Comparison of ENCODE assay signal across 8 cellular contexts in the genomic region with DNA sequence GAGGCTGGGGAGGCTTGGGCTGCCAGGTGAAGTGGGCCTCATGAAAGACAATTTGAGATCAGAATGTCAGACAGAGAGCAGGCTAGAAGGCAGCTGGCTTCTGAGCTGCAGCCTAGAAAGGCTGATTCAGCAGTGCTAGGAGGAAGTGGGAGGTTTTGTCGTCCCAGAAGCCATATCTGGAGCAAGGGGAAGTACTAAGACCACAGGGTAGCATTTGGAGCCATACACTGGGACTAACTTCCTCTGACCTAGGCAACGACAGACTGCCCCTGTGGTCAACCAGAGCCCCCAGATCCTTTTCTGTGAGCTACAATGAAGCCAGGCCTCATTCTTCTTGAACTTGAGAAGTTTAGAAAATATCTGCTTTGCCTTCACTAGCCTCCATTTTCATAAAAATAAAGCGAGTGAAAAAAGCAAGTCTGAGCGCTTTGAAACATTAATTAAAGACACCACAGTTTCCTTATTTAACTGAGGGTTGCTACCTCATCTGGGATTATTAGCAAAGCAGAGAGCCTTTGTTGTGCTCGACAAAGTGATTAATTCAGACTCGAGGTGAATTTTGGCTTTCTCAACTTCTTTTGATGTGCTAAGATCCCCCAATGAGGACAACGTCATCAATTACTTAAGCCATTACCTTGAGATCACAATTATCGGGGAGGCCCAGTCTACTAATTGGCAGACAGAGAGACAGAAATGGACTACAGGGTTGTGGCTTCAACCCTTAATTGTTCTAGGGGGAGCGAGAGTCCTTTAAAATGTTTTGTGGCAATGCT. TPM values are rescaled to one million over a fixed set of nuclear protein-coding genes. Genes with fewer than 3 reads are reported as not detected.
DNase-seq lines count a peak whose midpoint lies in the region; ATAC-seq lines count a peak whose summit lies in the region.

No MANE protein-coding gene starts in this region.

- peak overlapping the region; percentile 68 to 84 for H3K27ac Mint-ChIP-seq in activated naive CD4-positive, alpha-beta T cell treated with anti-CD3 and anti-CD28 coated beads, Interleukin-2, amount 50 U/mL, for 72 hours
- H3K27ac Mint-ChIP-seq in naive thymus-derived CD4-positive, alpha-beta T cell, result peak overlapping the region in 5 of 9 donors; percentile 46 to 78 (median 68)

- H3K27me3 ChIP-seq in naive thymus-derived CD4-positive, alpha-beta T cell (ENCODE audit: control insufficient read depth in 2 of 2, insufficient read depth in 2 of 2, low read length in 2 of 2), result no peaks in the 10 kb centered on the region

- H3K36me3 ChIP-seq in naive thymus-derived CD4-positive, alpha-beta T cell (ENCODE audit: control insufficient read depth in 2 of 3, insufficient read depth in 3 of 3, low read length in 3 of 3), result no peaks in the 10 kb centered on the region

- H3K9me3 ChIP-seq in naive thymus-derived CD4-positive, alpha-beta T cell (ENCODE audit: control insufficient read depth in 2 of 3, low read length in 3 of 3), result no peaks in the 10 kb centered on the region

- peaks cover 16 to 39% (median 29%) of the 10 kb centered on the region in 7 donors for H3K4me1 Mint-ChIP-seq in naive thymus-derived CD4-positive, alpha-beta T cell

- H3K27ac ChIP-seq in naive thymus-derived CD4-positive, alpha-beta T cell (ENCODE audit: low read depth, low read length), result no peak overlapping the region

- H3K27me3 Mint-ChIP-seq in naive thymus-derived CD4-positive, alpha-beta T cell, result no peaks in the 10 kb centered on the region

- DNase-seq in Ammon's horn (ENCODE audit: low spot score), result peak; percentile 77
- DNase-seq in activated naive CD4-positive, alpha-beta T cell treated with anti-CD3 and anti-CD28 coated beads, Interleukin-2, amount 50 U/mL, for 72 hours (ENCODE audit: low spot score in 2 of 2), result no peak
- peak in 1 of 9 donors; percentile 19 for DNase-seq in naive thymus-derived CD4-positive, alpha-beta T cell
- DNase-seq in NCI-H2029 (lab: John Stamatoyannopoulos, UW), result no peak
- no peak for DNase-seq in NCI-H1436 treated with DMSO at 0.1 percent for 48 hours (lab: John Stamatoyannopoulos, UW)
- no peak for DNase-seq in stimulated activated CD4-positive, alpha-beta T cell treated with anti-CD3 and anti-CD28 coated beads, Interleukin-4, amount 100 ng/mL, for 24 hours

- H3K36me3 Mint-ChIP-seq in activated naive CD4-positive, alpha-beta T cell treated with anti-CD3 and anti-CD28 coated beads, Interleukin-2, amount 50 U/mL, for 72 hours, result no peaks in the 10 kb centered on the region
- H3K36me3 Mint-ChIP-seq in naive thymus-derived CD4-positive, alpha-beta T cell, result peaks cover 0 to 4% (median 0%) of the 10 kb centered on the region in 5 donors

- H3K9me3 Mint-ChIP-seq in activated naive CD4-positive, alpha-beta T cell treated with anti-CD3 and anti-CD28 coated beads, Interleukin-2, amount 50 U/mL, for 72 hours, result peaks cover 6 to 7% of the 10 kb centered on the region in 2 donors
- H3K9me3 Mint-ChIP-seq in naive thymus-derived CD4-positive, alpha-beta T cell, result peaks cover 0 to 2% (median 0%) of the 10 kb centered on the region in 11 donors

- intact Hi-C loops in naive thymus-derived CD4-positive, alpha-beta T cell (cut with micrococcal nuclease), result no loop called here

- CTCF ChIA-PET in naive thymus-derived CD4-positive, alpha-beta T cell (lab: Charles Lee), result no interaction called here

- no peak overlapping the region for H3K4me3 ChIP-seq in naive thymus-derived CD4-positive, alpha-beta T cell (ENCODE audit: low read length)

- H3K4me3 Mint-ChIP-seq in naive thymus-derived CD4-positive, alpha-beta T cell, result peak overlapping the region in 6 of 10 donors; percentile 13 to 53 (median 34)

- ATAC-seq in GM19351 (IDR thresholded peaks at IDR 0.05; ENCODE audit: unreplicated experiment), result peak; percentile 93
- ATAC-seq in HG03442 (IDR thresholded peaks at IDR 0.05; ENCODE audit: unreplicated experiment), result peak; percentile 92
- ATAC-seq in activated naive CD4-positive, alpha-beta T cell treated with anti-CD3 and anti-CD28 coated beads, Interleukin-2, amount 50 U/mL, for 72 hours, result peak in 1 of 2 donors; percentile 81
- peak; percentile 78 for ATAC-seq in naive thymus-derived CD4-positive, alpha-beta T cell

- H3K4me1 ChIP-seq in naive thymus-derived CD4-positive, alpha-beta T cell (ENCODE audit: control insufficient read depth in 2 of 2, insufficient read depth in 2 of 2, low read length in 2 of 2), result peaks cover 0 to 8% of the 10 kb centered on the region in 2 donors

- POLR2A ChIA-PET in naive thymus-derived CD4-positive, alpha-beta T cell (lab: Charles Lee), result no interaction called here

RNA-seq across cellular contexts. Expression of a gene that starts 26.6 kb away (rescaled TPM):
- total RNA-seq in activated naive CD4-positive, alpha-beta T cell treated with anti-CD3 and anti-CD28 coated beads, Interleukin-2, amount 50 U/mL, for 72 hours, result 1 to 10 TPM; 1.4 to 5.8 TPM
- 10 to 100 TPM in 1 of 5 experiments, 1 to 10 TPM in 4; 2.6 to 70.9 (median 6.7) TPM for total RNA-seq in naive thymus-derived CD4-positive, alpha-beta T cell
- polyA plus RNA-seq in naive thymus-derived CD4-positive, alpha-beta T cell, result 1 to 10 TPM; 1.9 to 2.9 TPM
